18 cellular contexts compared by ENCODE assay signal in the genomic region with DNA sequence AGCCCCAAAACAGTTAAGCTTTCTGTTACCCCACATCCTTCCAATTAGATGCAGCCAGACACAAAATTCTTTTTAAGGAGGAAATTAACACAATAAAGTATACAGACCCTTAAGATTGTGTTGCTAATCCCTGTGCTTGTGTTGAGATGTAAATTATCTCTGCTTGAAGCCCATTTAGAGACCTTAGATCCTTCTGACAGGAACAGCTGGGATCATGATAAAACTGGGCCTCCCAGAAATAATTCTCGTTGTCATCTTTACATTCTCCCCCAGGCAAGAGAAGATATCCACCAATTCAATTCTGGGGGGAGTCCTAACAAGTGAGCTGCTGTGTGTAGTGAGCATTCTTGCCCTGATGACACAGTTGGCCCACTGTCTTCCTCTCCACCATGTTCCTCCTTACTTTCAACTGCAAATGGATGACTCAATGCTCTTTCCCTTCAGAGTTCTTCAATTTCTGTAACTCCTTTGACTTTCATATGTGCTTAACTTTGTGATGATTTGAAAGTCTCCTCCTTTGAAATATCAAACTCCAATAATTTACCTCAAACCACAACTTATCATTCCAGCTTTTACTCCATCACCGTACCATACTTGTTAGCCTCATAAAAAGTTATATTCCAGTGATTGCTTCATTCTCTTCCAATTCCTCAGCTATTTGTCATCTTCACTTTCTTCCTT.
A peak's percentile ranks its signal among the peaks of the same experiment; 100 is the strongest.
DNase-seq lines count a peak whose midpoint lies in the region; ATAC-seq and TF ChIP-seq lines count a peak whose summit lies in the region.
"Had no signal": no experiment of that assay in that cellular context is flagged by ENCODE, and none has a peak within 500 bp of the region (broad histone marks: within the 10 kb centered on the region; RNA-seq: fewer than 3 reads in every experiment).

No MANE protein-coding gene starts in this region.

- dilution Hi-C loops in IMR-90 (cut with HindIII; ENCODE audit: low sequenced_read_pairs, unreplicated experiment) = no loop called here

- H3K4me3 ChIP-seq in IMR-90 (ENCODE audit: insufficient read depth, low read depth, low read length) (no peak overlapping the region), heart left ventricle (no peak overlapping the region)
- H3K4me3 ChIP-seq: Peyer's patch had no signal

- no peak overlapping the region for H2AFZ ChIP-seq in IMR-90 (replicated peaks; ENCODE audit: low read length, poor library complexity)

- 100% methylated on average over 1 of the region's 2 CpGs for WGBS in IMR-90 (ENCODE audit: extremely low coverage in 2 of 2, insufficient read length in 1 of 2), 2 experiments
- WGBS in heart left ventricle, 4 donors = 48 to 57% (median 52%) methylated on average over 2 of the region's 2 CpGs

- peaks cover 22% of the 10 kb centered on the region for H3K36me3 Mint-ChIP-seq in WTC11
- no peaks in the 10 kb centered on the region for H3K36me3 Mint-ChIP-seq in activated naive CD4-positive, alpha-beta T cell treated with anti-CD3 and anti-CD28 coated beads, Interleukin-2, amount 10 ng/mL, durations not matched to agents 7 days and 5 days
- H3K36me3 Mint-ChIP-seq: type B pancreatic cell had no signal

- no peak for TF ChIP-seq RAD21 in IMR-90 (IDR thresholded peaks at IDR 0.05; ENCODE audit: low read length)

- no peak overlapping the region for H3K27ac Mint-ChIP-seq in WTC11
- no peak overlapping the region for H3K27ac Mint-ChIP-seq in activated naive CD4-positive, alpha-beta T cell treated with anti-CD3 and anti-CD28 coated beads, Interleukin-2, amount 10 ng/mL, durations not matched to agents 7 days and 5 days
- H3K27ac Mint-ChIP-seq: type B pancreatic cell had no signal

- ATAC-seq in IMR-90 (ENCODE audit: low read depth) = no peak
- ATAC-seq in WTC11 = peak; percentile 93
- ATAC-seq in GM19023 (IDR thresholded peaks at IDR 0.05; ENCODE audit: unreplicated experiment) = no peak
- no peak for ATAC-seq in heart left ventricle
- ATAC-seq: left cardiac atrium had no signal

- DNase-seq in COLO829 (ENCODE audit: low spot score) = peak; percentile 76
- peak; percentile 16 for DNase-seq in IMR-90
- DNase-seq in WTC11 (ENCODE audit: low spot score) = no peak
- peak; percentile 48 for DNase-seq in iPS-NIHi11 (ENCODE audit: low spot score)
- DNase-seq in HUDEP-2 (lab: John Stamatoyannopoulos, UW; ENCODE audit: unreplicated experiment in 76 of 76) = no peak
- no peak for DNase-seq in activated naive CD4-positive, alpha-beta T cell treated with anti-CD3 and anti-CD28 coated beads, Interleukin-2, amount 10 ng/mL, durations not matched to agents 7 days and 5 days
- no peak for DNase-seq in heart left ventricle
- DNase-seq: activated effector memory CD4-positive, alpha-beta T cell treated with anti-CD3 and anti-CD28 coated beads, Interleukin-2, amount 50 U/mL, for 16 hours; glutamatergic neuron; left cardiac atrium; NCI-H187 treated with DMSO at 0.1 percent for 48 hours; NCI-H510A; Peyer's patch; stimulated activated CD4-positive, alpha-beta T cell treated with anti-CD3 and anti-CD28 coated beads, Interleukin-4, amount 100 ng/mL, for 1 hour; T-helper 1 cell; WERI-Rb-1 had no signal

- H2BK20ac ChIP-seq in IMR-90 (ENCODE audit: low read depth, low read length) = no peak overlapping the region

- H3K23ac ChIP-seq in IMR-90 (ENCODE audit: low read depth, low read length) = no peak overlapping the region

- no peak overlapping the region for H2BK15ac ChIP-seq in IMR-90 (ENCODE audit: low read depth, low read length)

- H2AK9ac ChIP-seq in IMR-90 (replicated peaks; ENCODE audit: low read depth, low read length, poor library complexity) = no peak overlapping the region

- no peak overlapping the region for H2BK5ac ChIP-seq in IMR-90 (ENCODE audit: low read depth, low read length, poor library complexity, severe bottlenecking)

- TF ChIP-seq POLR2A in IMR-90 (IDR thresholded peaks at IDR 0.05; ENCODE audit: low read depth, low read length) = no peak
- TF ChIP-seq POLR2A in heart left ventricle (IDR thresholded peaks at IDR 0.05) = no peak

- no peak overlapping the region for H3K14ac ChIP-seq in IMR-90 (replicated peaks; ENCODE audit: low read depth, low read length)

- peaks cover 3% of the 10 kb centered on the region; the same call in 1 of the 2 replicates for H3K9me3 ChIP-seq in IMR-90 (ENCODE audit: control insufficient read depth, insufficient read depth, low read length)
- H3K9me3 ChIP-seq in heart left ventricle = peaks cover 0 to 26% (median 3%) of the 10 kb centered on the region in 12 donors
- H3K9me3 ChIP-seq: Peyer's patch had no signal

- H3K36me3 ChIP-seq in IMR-90 (ENCODE audit: control insufficient read depth, insufficient read depth, low read length) (no peaks in the 10 kb centered on the region), heart left ventricle (no peaks in the 10 kb centered on the region)
- H3K36me3 ChIP-seq: Peyer's patch, WERI-Rb-1 had no signal

- CTCF ChIA-PET in IMR-90 (lab: Yijun Ruan, JAX) = interaction anchor here (1.1 kb wide), 1 partner anchor 11 kb away, joined by 4 read pairs; no protein-coding TSS in a partner anchor
- CTCF ChIA-PET in WTC11 (lab: Charles Lee) = interaction anchor here (0.5 kb wide), 1 partner anchor 279 kb away, joined by 3 read pairs; no protein-coding TSS in a partner anchor
- CTCF ChIA-PET in activated naive CD4-positive, alpha-beta T cell treated with anti-CD3 and anti-CD28 coated beads, Interleukin-2, amount 10 ng/mL, durations not matched to agents 7 days and 5 days (lab: Charles Lee) = no interaction called here

- H3K9me3 Mint-ChIP-seq in WTC11 = peaks cover 27% of the 10 kb centered on the region
- no peaks in the 10 kb centered on the region for H3K9me3 Mint-ChIP-seq in activated naive CD4-positive, alpha-beta T cell treated with anti-CD3 and anti-CD28 coated beads, Interleukin-2, amount 10 ng/mL, durations not matched to agents 7 days and 5 days
- H3K9me3 Mint-ChIP-seq: type B pancreatic cell had no signal

- H3K56ac ChIP-seq in IMR-90 (ENCODE audit: extremely low read depth, insufficient read depth, low read length) = no peak overlapping the region; the same call in 1 of the 2 replicates

- TF ChIP-seq CTCF in IMR-90 (conservative IDR thresholded peaks at IDR 0.05; ENCODE audit: low read depth, low read length) = no peak
- no peak for TF ChIP-seq CTCF in WTC11 (IDR thresholded peaks at IDR 0.05)
- no peak for TF ChIP-seq CTCF in heart left ventricle (IDR thresholded peaks at IDR 0.05)

- no peak overlapping the region for H3K4me2 ChIP-seq in IMR-90 (ENCODE audit: low read depth, low read length)

- in situ Hi-C loops in IMR-90 (cut with MboI; ENCODE audit: low sequenced_read_pairs) = no loop called here

- BruUV-seq in IMR-90 (replicated peaks; lab: Mats Ljungman, UMichigan) = no TSS peak

- no peak overlapping the region for H3K18ac ChIP-seq in IMR-90 (ENCODE audit: low read depth, low read length)

- no peak overlapping the region for H4K5ac ChIP-seq in IMR-90 (ENCODE audit: low read depth, low read length)

- no peak overlapping the region for H3K9ac ChIP-seq in IMR-90 (ENCODE audit: low read depth, low read length)

- H3K4me1 ChIP-seq in IMR-90 (ENCODE audit: control insufficient read depth, insufficient read depth, low read length) (peaks cover 4% of the 10 kb centered on the region), heart left ventricle (no peaks in the 10 kb centered on the region)
- H3K4me1 ChIP-seq: Peyer's patch had no signal

- no peaks in the 10 kb centered on the region for H4K20me1 ChIP-seq in IMR-90 (ENCODE audit: insufficient read depth, low read length)

- H3K4me3 Mint-ChIP-seq in WTC11 = no peak overlapping the region
- no peak overlapping the region for H3K4me3 Mint-ChIP-seq in activated naive CD4-positive, alpha-beta T cell treated with anti-CD3 and anti-CD28 coated beads, Interleukin-2, amount 10 ng/mL, durations not matched to agents 7 days and 5 days
- H3K4me3 Mint-ChIP-seq: type B pancreatic cell had no signal

- no peak overlapping the region for H2AK5ac ChIP-seq in IMR-90 (ENCODE audit: low read depth, low read length)

- no peak overlapping the region for H2BK120ac ChIP-seq in IMR-90 (ENCODE audit: low read depth, low read length)

- no peaks in the 10 kb centered on the region for H3K79me1 ChIP-seq in IMR-90 (ENCODE audit: low read depth in 1 of 2, low read length in 2 of 2)

- no peak overlapping the region for H3K4ac ChIP-seq in IMR-90 (ENCODE audit: low read depth, low read length)

- intact Hi-C loops in IMR-90 (cut with micrococcal nuclease) (no loop called here), heart left ventricle (cut with DNase I) (no loop called here)

- H3K27me3 ChIP-seq in IMR-90 (ENCODE audit: control insufficient read depth, insufficient read depth, low read length) = no peaks in the 10 kb centered on the region; the same call in 1 of the 2 replicates
- no peaks in the 10 kb centered on the region for H3K27me3 ChIP-seq in heart left ventricle
- H3K27me3 ChIP-seq: Peyer's patch had no signal

- no peak overlapping the region for H4K8ac ChIP-seq in IMR-90 (ENCODE audit: low read depth in 2 of 2, low read length in 2 of 2)

- POLR2A ChIA-PET in IMR-90 (lab: Charles Lee; ENCODE audit: unreplicated experiment) (no interaction called here), WTC11 (lab: Charles Lee) (no interaction called here)

- peaks cover 27% of the 10 kb centered on the region for H3K4me1 Mint-ChIP-seq in WTC11
- no peaks in the 10 kb centered on the region for H3K4me1 Mint-ChIP-seq in activated naive CD4-positive, alpha-beta T cell treated with anti-CD3 and anti-CD28 coated beads, Interleukin-2, amount 10 ng/mL, durations not matched to agents 7 days and 5 days

- H3K9me1 ChIP-seq in IMR-90 (ENCODE audit: insufficient read depth, low read length) = peaks cover 5% of the 10 kb centered on the region; the same call in 1 of the 2 replicates

- peaks cover 94% of the 10 kb centered on the region for H3K27me3 Mint-ChIP-seq in WTC11 (ENCODE audit: low read depth)
- no peaks in the 10 kb centered on the region for H3K27me3 Mint-ChIP-seq in activated naive CD4-positive, alpha-beta T cell treated with anti-CD3 and anti-CD28 coated beads, Interleukin-2, amount 10 ng/mL, durations not matched to agents 7 days and 5 days
- H3K27me3 Mint-ChIP-seq: type B pancreatic cell had no signal

- H3K27ac ChIP-seq in IMR-90 (ENCODE audit: insufficient read depth, low read length) (no peak overlapping the region), heart left ventricle (no peak overlapping the region)
- H3K27ac ChIP-seq: Peyer's patch, WERI-Rb-1 had no signal

- H4K91ac ChIP-seq in IMR-90 (ENCODE audit: insufficient read depth, low read depth, low read length) = no peak overlapping the region

TF ChIP-seq in IMR-90, 13 proteins besides CTCF, POLR2A, EP300 and RAD21 (continues in another document):
- no peak for TF ChIP-seq BHLHE40 (IDR thresholded peaks at IDR 0.05; ENCODE audit: low read depth, low read length)
- TF ChIP-seq FOS (IDR thresholded peaks at IDR 0.05; ENCODE audit: low read depth, low read length) = no peak
- no peak for TF ChIP-seq MAFK (IDR thresholded peaks at IDR 0.05; ENCODE audit: low read depth, low read length)
- no peak for TF ChIP-seq CHD1 (IDR thresholded peaks at IDR 0.05; ENCODE audit: low read depth, low read length)

TF ChIP-seq in WTC11, 78 proteins besides CTCF, POLR2A, EP300 and RAD21 (continues in another document):
- TF ChIP-seq ELF4 (CRISPR knock-in tag; IDR thresholded peaks at IDR 0.05; ENCODE audit: low read depth) = no peak

Comparison
In these comparisons a context has a peak if more than half of its experiments do, and no peak if none do; other contexts are left out.
1. DNase-seq: peak in COLO829 (single experiment), IMR-90 (single experiment) and iPS-NIHi11 (single experiment); none in WTC11 (single experiment), HUDEP-2 (0 of 76), activated naive CD4-positive, alpha-beta T cell treated with anti-CD3 and anti-CD28 coated beads, Interleukin-2, amount 10 ng/mL, durations not matched to agents 7 days and 5 days (single experiment) and heart left ventricle (0 of 5).